Comparison of ENCODE assay signal across 8 cellular contexts in the genomic region with DNA sequence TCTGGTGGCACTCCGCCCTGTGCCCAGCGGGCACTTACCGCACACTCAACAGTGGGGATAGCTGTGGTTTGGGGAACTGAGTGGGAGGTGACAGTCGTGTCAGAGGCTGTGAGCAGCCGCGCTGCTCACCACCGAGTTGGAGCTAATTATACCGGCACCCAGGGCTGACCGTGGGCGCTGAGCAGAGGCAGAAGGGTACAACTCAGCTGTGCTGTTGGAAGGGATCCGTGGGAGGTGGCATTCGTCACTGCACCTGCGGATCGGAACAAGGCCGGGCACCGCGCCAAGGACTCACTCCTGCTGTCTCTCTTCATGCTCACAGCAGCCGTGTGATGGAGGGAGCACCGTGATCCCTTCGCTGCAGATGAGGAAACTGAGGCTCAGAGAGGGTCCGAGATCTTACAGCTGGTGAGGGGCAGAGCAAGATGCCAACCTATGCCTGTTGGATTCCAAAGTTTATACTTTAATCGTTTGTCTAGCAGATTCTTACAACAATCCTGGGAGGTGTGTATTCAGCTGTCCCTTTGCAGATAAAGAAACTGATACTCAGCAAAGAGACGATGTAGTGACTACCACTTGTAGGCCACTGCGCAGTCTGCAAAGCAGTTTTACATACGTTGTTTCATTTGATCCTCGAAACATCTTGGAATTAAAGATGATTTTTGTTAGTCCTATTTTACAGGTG. TPM values are rescaled to one million over a fixed set of nuclear protein-coding genes. Genes with fewer than 3 reads are reported as not detected.
DNase-seq lines count a peak whose midpoint lies in the region; ATAC-seq, FAIRE-seq and TF ChIP-seq lines count a peak whose summit lies in the region.

No MANE protein-coding gene starts in this region.

- TF ChIP-seq POLR2A in right lobe of liver (IDR thresholded peaks at IDR 0.05), result no peak

- peak; percentile 39 for ATAC-seq in HG02588 (IDR thresholded peaks at IDR 0.05; ENCODE audit: unreplicated experiment)
- ATAC-seq in right lobe of liver, result peak; percentile 40 to 60 (median 45)

- no peaks in the 10 kb centered on the region for H3K27me3 ChIP-seq in WERI-Rb-1 (ENCODE audit: insufficient read depth, low read depth, severe bottlenecking)
- H3K27me3 ChIP-seq in bronchial epithelial cell (ENCODE audit: control insufficient read depth, insufficient read depth, low read length), result no peaks in the 10 kb centered on the region
- H3K27me3 ChIP-seq in right lobe of liver, result no peaks in the 10 kb centered on the region

- H3K36me3 ChIP-seq in WERI-Rb-1, result peaks cover 10% of the 10 kb centered on the region
- H3K36me3 ChIP-seq in bronchial epithelial cell (ENCODE audit: control insufficient read depth, insufficient read depth, low read length), result no peaks in the 10 kb centered on the region
- H3K36me3 ChIP-seq in right lobe of liver, result no peaks in the 10 kb centered on the region

- 27% methylated on average over 9 of the region's 26 CpGs for WGBS in right lobe of liver (ENCODE audit: insufficient coverage, low coverage, low lambda C conversion rate, missing lambda C conversion rate)

- peaks cover 0 to 25% (median 9%) of the 10 kb centered on the region in 4 donors for H3K4me1 ChIP-seq in right lobe of liver

- no peak for FAIRE-seq in bronchial epithelial cell (lab: Jason Lieb, UNC)

- CTCF ChIA-PET in GM10248 (lab: Yijun Ruan, JAX), result interaction anchor here (1.0 to 2.7 kb wide), 9 partner anchors 22 to 393 kb away, joined by 3 to 13 read pairs (median 4); no protein-coding TSS in a partner anchor

- TF ChIP-seq CTCF in GM10248 (IDR thresholded peaks at IDR 0.05; ENCODE audit: control extremely low read depth, extremely low read depth, low read depth, missing control alignments) (no peak), WERI-Rb-1 (IDR thresholded peaks at IDR 0.05; ENCODE audit: low read depth, low read length) (no peak), bronchial epithelial cell (IDR thresholded peaks at IDR 0.05; ENCODE audit: insufficient read depth, low read length, severe bottlenecking) (no peak), right lobe of liver (IDR thresholded peaks at IDR 0.05) (peak in 1 of 4 donors; percentile 4)

- DNase-seq in GM10248 (ENCODE audit: extremely low spot score) (peak; percentile 44), NCI-H1105 (lab: John Stamatoyannopoulos, UW) (peak; percentile 80), WERI-Rb-1 (peak; percentile 12), bronchial epithelial cell (ENCODE audit: low read depth) (peak; percentile 53), right lobe of liver (peak; percentile 89 to 91 (median 90)), HuH-7 (ENCODE audit: low spot score) (no peak)
- peak; percentile 82 to 87 for DNase-seq in stimulated activated CD4-positive, alpha-beta T cell treated with anti-CD3 and anti-CD28 coated beads, Interleukin-4, amount 100 ng/mL, for 48 hours (ENCODE audit: low read depth in 2 of 2)

- peak overlapping the region; percentile 42 for H3K4me3 ChIP-seq in WERI-Rb-1 (ENCODE audit: low read depth, low read length)
- peak overlapping the region; percentile 57 for H3K4me3 ChIP-seq in bronchial epithelial cell (ENCODE audit: low read depth, low read length)
- peak overlapping the region; percentile 88 to 98 (median 98) for H3K4me3 ChIP-seq in right lobe of liver

- H3K9me3 ChIP-seq in WERI-Rb-1 (ENCODE audit: severe bottlenecking) (no peaks in the 10 kb centered on the region), right lobe of liver (no peaks in the 10 kb centered on the region)

- POLR2A ChIA-PET in GM10248 (lab: Yijun Ruan, JAX), result interaction anchor here (0.5 to 1.9 kb wide), 3 partner anchors 43 to 436 kb away, joined by 3 to 17 read pairs (median 4); no protein-coding TSS in a partner anchor

- intact Hi-C loops in right lobe of liver (cut with DNase I), result no loop called here

- H3K27ac ChIP-seq in WERI-Rb-1 (no peak overlapping the region), right lobe of liver (peak overlapping the region; percentile 38 to 94 (median 88))

RNA-seq across cellular contexts. Expression of a gene that starts 0.7 kb away (rescaled TPM):
- 15.5 and 21.1 TPM in 2 replicates for total RNA-seq in bronchial epithelial cell
- total RNA-seq in right lobe of liver, result 10 to 100 TPM; 14.9 to 22.9 (median 17.4) TPM

Comparison
In these comparisons a context has a peak if more than half of its experiments do, and no peak if none do; other contexts are left out.
1. H3K4me3 ChIP-seq: peak in every context shown above with its lines; median percentile 98 in right lobe of liver; 57 in bronchial epithelial cell; 42 in WERI-Rb-1.